Comparison of ENCODE assay signal across 8 cellular contexts in genomic region chr22:21938071-21938822, GRCh38. TPM values are rescaled to one million over a fixed set of nuclear protein-coding genes. Genes with fewer than 3 reads are reported as not detected.
DNase-seq lines count a peak whose midpoint lies in the region; ATAC-seq and TF ChIP-seq lines count a peak whose summit lies in the region.

No MANE protein-coding gene starts in this region.

- no peaks in the 10 kb centered on the region for H3K9me2 ChIP-seq in GM23338 (ENCODE audit: insufficient read depth)
- H3K9me2 ChIP-seq in neural cell (ENCODE audit: insufficient read depth, low read length): no peaks in the 10 kb centered on the region

- ATAC-seq in GM23338: peak; percentile 95
- peak; percentile 81 for ATAC-seq in RWPE2 (ENCODE audit: low read depth)

- peaks cover 16% of the 10 kb centered on the region for H3K27me3 Mint-ChIP-seq in GM23338 (ENCODE audit: insufficient read depth, low read depth, poor library complexity)
- no peaks in the 10 kb centered on the region for H3K27me3 Mint-ChIP-seq in stimulated activated naive CD8-positive, alpha-beta T cell treated with anti-CD3 and anti-CD28 coated beads, Interleukin-15, Interleukin-2, amounts not matched to agents 100 ng/mL and 50 ng/mL, for 24 hours

- peak overlapping the region; percentile 84 for H3K4me3 Mint-ChIP-seq in GM23338
- peak overlapping the region; percentile 83 for H3K4me3 Mint-ChIP-seq in stimulated activated naive CD8-positive, alpha-beta T cell treated with anti-CD3 and anti-CD28 coated beads, Interleukin-15, Interleukin-2, amounts not matched to agents 100 ng/mL and 50 ng/mL, for 24 hours

- H3K9ac ChIP-seq in neural cell (ENCODE audit: low read length): peak overlapping the region; percentile 88

- H3K9me3 ChIP-seq in RWPE2 (ENCODE audit: severe bottlenecking) (no peaks in the 10 kb centered on the region), neural cell (ENCODE audit: low read length) (no peaks in the 10 kb centered on the region)

- H4K20me1 ChIP-seq in GM23338 (replicated peaks; ENCODE audit: insufficient read depth) (peaks cover 3% of the 10 kb centered on the region; the same call in 1 of the 2 replicates), neural cell (ENCODE audit: insufficient read depth) (no peaks in the 10 kb centered on the region)

- H3K9me3 Mint-ChIP-seq in GM23338: no peaks in the 10 kb centered on the region
- H3K9me3 Mint-ChIP-seq in stimulated activated naive CD8-positive, alpha-beta T cell treated with anti-CD3 and anti-CD28 coated beads, Interleukin-15, Interleukin-2, amounts not matched to agents 100 ng/mL and 50 ng/mL, for 24 hours: no peaks in the 10 kb centered on the region

- peak; percentile 74 for TF ChIP-seq RAD21 in neural cell (conservative IDR thresholded peaks at IDR 0.05)

- H3K27ac ChIP-seq in GM23338 (ENCODE audit: low read depth) (peak overlapping the region; percentile 88), RWPE2 (ENCODE audit: poor library complexity, severe bottlenecking) (peak overlapping the region; percentile 85), neural cell (ENCODE audit: low read length) (peak overlapping the region; percentile 96)

- H2AFZ ChIP-seq in GM23338 (peak overlapping the region; percentile 99), neural cell (ENCODE audit: low read depth, low read length) (peak overlapping the region; percentile 93)

- H3K4me1 Mint-ChIP-seq in GM23338: peaks cover 23% of the 10 kb centered on the region
- peaks cover 54% of the 10 kb centered on the region for H3K4me1 Mint-ChIP-seq in stimulated activated naive CD8-positive, alpha-beta T cell treated with anti-CD3 and anti-CD28 coated beads, Interleukin-15, Interleukin-2, amounts not matched to agents 100 ng/mL and 50 ng/mL, for 24 hours (ENCODE audit: low read depth)

- H3K36me3 ChIP-seq in GM23338 (ENCODE audit: insufficient read depth): no peaks in the 10 kb centered on the region
- peaks cover 39% of the 10 kb centered on the region for H3K36me3 ChIP-seq in RWPE2 (ENCODE audit: low read depth)
- H3K36me3 ChIP-seq in neural cell (ENCODE audit: insufficient read depth, low read length): no peaks in the 10 kb centered on the region

- H3K4me1 ChIP-seq in GM23338 (ENCODE audit: insufficient read depth) (no peaks in the 10 kb centered on the region; the same call in 1 of the 2 replicates), RWPE2 (ENCODE audit: insufficient read depth, poor library complexity, severe bottlenecking) (peaks cover 27% of the 10 kb centered on the region)

- TF ChIP-seq CTCF in GM23338 (conservative IDR thresholded peaks at IDR 0.05; ENCODE audit: low read depth in 2 of 2) (peak; percentile 83 to 99), LNCaP clone FGC (IDR thresholded peaks at IDR 0.05; ENCODE audit: control insufficient read depth, extremely low read depth, insufficient read depth) (peak; percentile 99), RWPE2 (IDR thresholded peaks at IDR 0.05; ENCODE audit: poor library complexity, severe bottlenecking) (peak; percentile 99), neural cell (IDR thresholded peaks at IDR 0.05; ENCODE audit: poor library complexity, severe bottlenecking) (peak; percentile 99)

- peak; percentile 62 for TF ChIP-seq EP300 in neural cell (conservative IDR thresholded peaks at IDR 0.05; ENCODE audit: poor library complexity, severe bottlenecking)

- H3F3A ChIP-seq in GM23338 (replicated peaks; ENCODE audit: low read depth) (no peaks in the 10 kb centered on the region), neural cell (ENCODE audit: insufficient read depth, low read length, poor library complexity, severe bottlenecking) (no peaks in the 10 kb centered on the region)

- peak overlapping the region; percentile 74 for H3K4me3 ChIP-seq in GM23338
- H3K4me3 ChIP-seq in LNCaP clone FGC (ENCODE audit: low read depth, low read length): peak overlapping the region; percentile 57
- peak overlapping the region; percentile 29 for H3K4me3 ChIP-seq in RWPE2 (ENCODE audit: severe bottlenecking)
- H3K4me3 ChIP-seq in neural cell (ENCODE audit: low read length): peak overlapping the region; percentile 71

- peak overlapping the region; percentile 88 for H3K4me2 ChIP-seq in GM23338
- H3K4me2 ChIP-seq in neural cell (ENCODE audit: low read length): peak overlapping the region; percentile 65

- peak overlapping the region; percentile 90 for H3K27ac Mint-ChIP-seq in GM23338
- peak overlapping the region; percentile 87 for H3K27ac Mint-ChIP-seq in stimulated activated naive CD8-positive, alpha-beta T cell treated with anti-CD3 and anti-CD28 coated beads, Interleukin-15, Interleukin-2, amounts not matched to agents 100 ng/mL and 50 ng/mL, for 24 hours

- H3K27me3 ChIP-seq in GM23338 (ENCODE audit: insufficient read depth) (no peaks in the 10 kb centered on the region), RWPE2 (ENCODE audit: insufficient read depth, poor library complexity, severe bottlenecking) (no peaks in the 10 kb centered on the region), neural cell (ENCODE audit: insufficient read depth, low read depth, low read length) (no peaks in the 10 kb centered on the region)

- DNase-seq in DMS53 (lab: John Stamatoyannopoulos, UW): peak; percentile 80
- DNase-seq in GM23338 (ENCODE audit: low spot score): peak; percentile 94
- DNase-seq in LNCaP clone FGC (ENCODE audit: low read depth): peak; percentile 50
- DNase-seq in RWPE2 (ENCODE audit: low spot score): no peak
- DNase-seq in activated effector memory CD4-positive, alpha-beta T cell treated with anti-CD3 and anti-CD28 coated beads, Interleukin-2, amount 50 U/mL, for 16 hours: peak; percentile 97
- peak; percentile 83 for DNase-seq in fibroblast of the conjunctiva (ENCODE audit: low read depth)

- H3K79me2 ChIP-seq in GM23338 (replicated peaks; ENCODE audit: insufficient read depth) (no peaks in the 10 kb centered on the region), neural cell (replicated peaks; ENCODE audit: insufficient read depth, low read length) (no peaks in the 10 kb centered on the region)

- peaks cover 10% of the 10 kb centered on the region for H3K36me3 Mint-ChIP-seq in GM23338 (ENCODE audit: low read depth)
- H3K36me3 Mint-ChIP-seq in stimulated activated naive CD8-positive, alpha-beta T cell treated with anti-CD3 and anti-CD28 coated beads, Interleukin-15, Interleukin-2, amounts not matched to agents 100 ng/mL and 50 ng/mL, for 24 hours (ENCODE audit: low read depth): peaks cover 21% of the 10 kb centered on the region

TF ChIP-seq in GM23338, 12 proteins besides CTCF, POLR2A, EP300 and RAD21:
- TF ChIP-seq POLR2AphosphoS5 (IDR thresholded peaks at IDR 0.05; ENCODE audit: low read depth) (0 out of 2 replicates have a peak, but pooled peaks have one; percentile 28), EZH2 (IDR thresholded peaks at IDR 0.05; ENCODE audit: low read depth, unreplicated experiment) (no peak), CREB1 (CRISPR knock-in tag; IDR thresholded peaks at IDR 0.05; ENCODE audit: low read depth) (peak; percentile 50; the same call in 1 of the 2 replicates)
TF ChIP-seq in GM23338: peak in this region for 2.

TF ChIP-seq in neural cell, 6 proteins besides CTCF, POLR2A, EP300 and RAD21:
- TF ChIP-seq EZH2 (IDR thresholded peaks at IDR 0.05; ENCODE audit: borderline replicate concordance, insufficient read depth, low read length, poor library complexity, severe bottlenecking) (no peak), REST (IDR thresholded peaks at IDR 0.05; ENCODE audit: borderline replicate concordance) (peak; percentile 69), TAF1 (IDR thresholded peaks at IDR 0.05; ENCODE audit: low read depth) (peak; percentile 76), SMC3 (conservative IDR thresholded peaks at IDR 0.05; ENCODE audit: poor library complexity) (peak; percentile 77), POLR2AphosphoS5 (IDR thresholded peaks at IDR 0.05) (peak; percentile 90), MXI1 (conservative IDR thresholded peaks at IDR 0.05; ENCODE audit: poor library complexity, severe bottlenecking) (peak; percentile 76)

RNA-seq across cellular contexts. Expression of gene PPM1F, which starts 14.4 kb away (rescaled TPM):
- total RNA-seq in GM23338 (2014; rRNA removed; shearing (Covaris generic)): 22.7 and 29.3 TPM in 2 replicates
- polyA plus RNA-seq in GM23338 (2016; fragmentation: Nextera tagmentation; extraction: Ambion mirVana): 4.4 and 7.1 TPM in 2 replicates
- polyA plus RNA-seq in neural cell: 28.3 and 29.7 TPM in 2 replicates
- 36.8 and 44.8 TPM in 2 replicates for polyA minus RNA-seq in neural cell

RNA-seq across cellular contexts. Expression of gene TOP3B, which starts 44.3 kb away (rescaled TPM):
- total RNA-seq in GM23338 (2014; rRNA removed; shearing (Covaris generic)): 53.5 and 77.7 TPM in 2 replicates
- 32.7 and 35.7 TPM in 2 replicates for polyA plus RNA-seq in GM23338 (2016; fragmentation: Nextera tagmentation; extraction: Ambion mirVana)
- 33.7 and 37.9 TPM in 2 replicates for polyA plus RNA-seq in neural cell
- 36.3 and 38.9 TPM in 2 replicates for polyA minus RNA-seq in neural cell
